8 cellular contexts compared by ENCODE assay signal in genomic region chr9:37994639-37995347, GRCh38.
A peak's percentile ranks its signal among the peaks of the same experiment; 100 is the strongest.
DNase-seq lines count a peak whose midpoint lies in the region; ATAC-seq and TF ChIP-seq lines count a peak whose summit lies in the region.

No MANE protein-coding gene starts in this region.

- H3K4me1 Mint-ChIP-seq in memory B cell: peaks cover 17% of the 10 kb centered on the region
- H3K4me1 Mint-ChIP-seq in WTC11: peaks cover 9% of the 10 kb centered on the region

- H3K27ac Mint-ChIP-seq in memory B cell (no peak overlapping the region), WTC11 (no peak overlapping the region)

- POLR2A ChIA-PET in WTC11 (lab: Charles Lee): no interaction called here

- peak overlapping the region; percentile 3 for H3K4me3 ChIP-seq in coronary artery
- H3K4me3 ChIP-seq in testis: no peak overlapping the region

- H3K27ac ChIP-seq in coronary artery: peak overlapping the region; percentile 23 to 62
- peak overlapping the region in 1 of 2 donors; percentile 8 for H3K27ac ChIP-seq in testis

- CTCF ChIA-PET in WTC11 (lab: Charles Lee): interaction anchor here (1.7 to 2.6 kb wide), 3 partner anchors 23 to 82 kb away, joined by 6 to 7 read pairs (median 6); no protein-coding TSS in a partner anchor

- intact Hi-C loops in testis (cut with DNase I; ENCODE audit: low total_unique reads): no loop called here

- H3K36me3 ChIP-seq in testis (ENCODE audit: low read depth, missing control alignments): no peaks in the 10 kb centered on the region

- no peak for TF ChIP-seq POLR2A in testis (IDR thresholded peaks at IDR 0.05)

- H3K4me1 ChIP-seq in testis: no peaks in the 10 kb centered on the region

- no peaks in the 10 kb centered on the region for H3K9me3 ChIP-seq in testis

- H3K27me3 ChIP-seq in testis: no peaks in the 10 kb centered on the region

- TF ChIP-seq CTCF in coronary artery (IDR thresholded peaks at IDR 0.05): no peak
- no peak for TF ChIP-seq CTCF in testis (IDR thresholded peaks at IDR 0.05)
- TF ChIP-seq CTCF in WTC11 (IDR thresholded peaks at IDR 0.05): no peak

- ATAC-seq in GM19467 (IDR thresholded peaks at IDR 0.05; ENCODE audit: unreplicated experiment): peak; percentile 78
- ATAC-seq in HG03575 (IDR thresholded peaks at IDR 0.05; ENCODE audit: extremely low read depth, insufficient number of reproducible peaks, low FRiP score, unreplicated experiment): peak; percentile 38
- peak; percentile 60 for ATAC-seq in memory B cell (ENCODE audit: low read depth)
- ATAC-seq in WTC11: no peak

- 43 to 49% methylated on average over 12 to 15 of the region's 15 CpGs for WGBS in testis, 2 donors

- H3K9me3 Mint-ChIP-seq in memory B cell: no peaks in the 10 kb centered on the region
- no peaks in the 10 kb centered on the region for H3K9me3 Mint-ChIP-seq in WTC11

- H3K4me3 Mint-ChIP-seq in memory B cell (no peak overlapping the region), WTC11 (no peak overlapping the region)

- DNase-seq in DMS79 treated with DMSO at 0.1 percent for 48 hours (lab: John Stamatoyannopoulos, UW): peak; percentile 82
- DNase-seq in RPMI7951 (ENCODE audit: low read depth): peak; percentile 93
- DNase-seq in coronary artery (ENCODE audit: low spot score): no peak
- DNase-seq in memory B cell (ENCODE audit: low spot score in 2 of 2): peak in 1 of 2 donors; percentile 5
- peak; percentile 79 for DNase-seq in testis
- no peak for DNase-seq in WTC11 (ENCODE audit: low spot score)

- H3K27me3 Mint-ChIP-seq in memory B cell (peaks cover 4% of the 10 kb centered on the region), WTC11 (ENCODE audit: low read depth) (no peaks in the 10 kb centered on the region)

- no peaks in the 10 kb centered on the region for H3K36me3 Mint-ChIP-seq in memory B cell
- no peaks in the 10 kb centered on the region for H3K36me3 Mint-ChIP-seq in WTC11

TF ChIP-seq in WTC11, 78 proteins besides CTCF, POLR2A, EP300 and RAD21 (continues in another document):
- TF ChIP-seq FOXJ3 (CRISPR knock-in tag; IDR thresholded peaks at IDR 0.05; ENCODE audit: borderline replicate concordance) (no peak), GRHL2 (CRISPR knock-in tag; IDR thresholded peaks at IDR 0.05; ENCODE audit: insufficient replicate concordance, severe bottlenecking) (no peak), FOXP4 (CRISPR knock-in tag; IDR thresholded peaks at IDR 0.05) (no peak), RELA (CRISPR knock-in tag; IDR thresholded peaks at IDR 0.05; ENCODE audit: borderline replicate concordance) (no peak), MAX (CRISPR knock-in tag; IDR thresholded peaks at IDR 0.05) (no peak), ATF3 (CRISPR knock-in tag; conservative IDR thresholded peaks at IDR 0.05) (no peak), IRF2 (CRISPR knock-in tag; IDR thresholded peaks at IDR 0.05; ENCODE audit: borderline replicate concordance, low read depth) (no peak), CBFB (CRISPR knock-in tag; IDR thresholded peaks at IDR 0.05; ENCODE audit: low read depth) (no peak), NFATC4 (CRISPR knock-in tag; IDR thresholded peaks at IDR 0.05) (no peak), ZBTB43 (CRISPR knock-in tag; IDR thresholded peaks at IDR 0.05) (no peak), CREM (CRISPR knock-in tag; IDR thresholded peaks at IDR 0.05) (no peak), ZNF317 (CRISPR knock-in tag; IDR thresholded peaks at IDR 0.05; ENCODE audit: borderline replicate concordance, low read depth) (no peak)
- TF ChIP-seq, protein P1, sequence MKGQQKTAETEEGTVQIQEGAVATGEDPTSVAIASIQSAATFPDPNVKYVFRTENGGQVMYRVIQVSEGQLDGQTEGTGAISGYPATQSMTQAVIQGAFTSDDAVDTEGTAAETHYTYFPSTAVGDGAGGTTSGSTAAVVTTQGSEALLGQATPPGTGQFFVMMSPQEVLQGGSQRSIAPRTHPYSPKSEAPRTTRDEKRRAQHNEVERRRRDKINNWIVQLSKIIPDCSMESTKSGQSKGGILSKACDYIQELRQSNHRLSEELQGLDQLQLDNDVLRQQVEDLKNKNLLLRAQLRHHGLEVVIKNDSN (CRISPR knock-in tag; IDR thresholded peaks at IDR 0.05): no peak
- TF ChIP-seq, protein P2, sequence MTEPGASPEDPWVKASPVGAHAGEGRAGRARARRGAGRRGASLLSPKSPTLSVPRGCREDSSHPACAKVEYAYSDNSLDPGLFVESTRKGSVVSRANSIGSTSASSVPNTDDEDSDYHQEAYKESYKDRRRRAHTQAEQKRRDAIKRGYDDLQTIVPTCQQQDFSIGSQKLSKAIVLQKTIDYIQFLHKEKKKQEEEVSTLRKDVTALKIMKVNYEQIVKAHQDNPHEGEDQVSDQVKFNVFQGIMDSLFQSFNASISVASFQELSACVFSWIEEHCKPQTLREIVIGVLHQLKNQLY (CRISPR knock-in tag; IDR thresholded peaks at IDR 0.05): no peak
- TF ChIP-seq, protein P3, sequence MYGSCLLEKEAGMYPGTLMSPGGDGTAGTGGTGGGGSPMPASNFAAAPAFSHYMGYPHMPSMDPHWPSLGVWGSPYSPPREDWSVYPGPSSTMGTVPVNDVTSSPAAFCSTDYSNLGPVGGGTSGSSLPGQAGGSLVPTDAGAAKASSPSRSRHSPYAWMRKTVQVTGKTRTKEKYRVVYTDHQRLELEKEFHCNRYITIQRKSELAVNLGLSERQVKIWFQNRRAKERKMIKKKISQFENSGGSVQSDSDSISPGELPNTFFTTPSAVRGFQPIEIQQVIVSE (CRISPR knock-in tag; IDR thresholded peaks at IDR 0.05; ENCODE audit: borderline replicate concordance): no peak
- TF ChIP-seq, protein P4, sequence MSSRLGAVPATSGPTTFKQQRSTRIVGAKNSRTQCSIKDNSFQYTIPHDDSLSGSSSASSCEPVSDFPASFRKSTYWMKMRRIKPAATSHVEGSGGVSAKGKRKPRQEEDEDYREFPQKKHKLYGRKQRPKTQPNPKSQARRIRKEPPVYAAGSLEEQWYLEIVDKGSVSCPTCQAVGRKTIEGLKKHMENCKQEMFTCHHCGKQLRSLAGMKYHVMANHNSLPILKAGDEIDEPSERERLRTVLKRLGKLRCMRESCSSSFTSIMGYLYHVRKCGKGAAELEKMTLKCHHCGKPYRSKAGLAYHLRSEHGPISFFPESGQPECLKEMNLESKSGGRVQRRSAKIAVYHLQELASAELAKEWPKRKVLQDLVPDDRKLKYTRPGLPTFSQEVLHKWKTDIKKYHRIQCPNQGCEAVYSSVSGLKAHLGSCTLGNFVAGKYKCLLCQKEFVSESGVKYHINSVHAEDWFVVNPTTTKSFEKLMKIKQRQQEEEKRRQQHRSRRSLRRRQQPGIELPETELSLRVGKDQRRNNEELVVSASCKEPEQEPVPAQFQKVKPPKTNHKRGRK (CRISPR knock-in tag; IDR thresholded peaks at IDR 0.05; ENCODE audit: borderline replicate concordance): no peak

Comparison
In these comparisons a context has a peak if more than half of its experiments do, and no peak if none do; other contexts are left out.
1. DNase-seq: peak in DMS79 treated with DMSO at 0.1 percent for 48 hours (single experiment), RPMI7951 (single experiment) and testis (single experiment); none in coronary artery (single experiment) and WTC11 (single experiment).